29 cellular contexts compared by ENCODE assay signal in genomic region chr5:173881811-173882575, GRCh38. TPM values are rescaled to one million over a fixed set of nuclear protein-coding genes. Genes with fewer than 3 reads are reported as not detected.
DNase-seq lines count a peak whose midpoint lies in the region; ATAC-seq and TF ChIP-seq lines count a peak whose summit lies in the region.
"Had no signal": no experiment of that assay in that cellular context is flagged by ENCODE, and none has a peak within 500 bp of the region (broad histone marks: within the 10 kb centered on the region; RNA-seq: fewer than 3 reads in every experiment).

No MANE protein-coding gene starts in this region.

- H3F3A ChIP-seq in PC-3 (ENCODE audit: low read length, unreplicated experiment) = no peaks in the 10 kb centered on the region

- H3K4me1 ChIP-seq in PC-3 (ENCODE audit: insufficient read depth, low read length) (peaks cover 22% of the 10 kb centered on the region), mammary epithelial cell (ENCODE audit: insufficient read depth, low read length) (peaks cover 27% of the 10 kb centered on the region)
- H3K4me1 ChIP-seq: ascending aorta had no signal

- no peak overlapping the region for H2AFZ ChIP-seq in PC-3 (ENCODE audit: low read length)
- H2AFZ ChIP-seq in mammary epithelial cell (ENCODE audit: low read depth, low read length) = no peak overlapping the region

- H3K36me3 ChIP-seq in PC-3 (ENCODE audit: low read depth, low read length) = no peaks in the 10 kb centered on the region
- H3K36me3 ChIP-seq in mammary epithelial cell (ENCODE audit: insufficient read depth, low read length) = no peaks in the 10 kb centered on the region
- H3K36me3 ChIP-seq: ascending aorta, left ventricle myocardium inferior, spleen had no signal

- no peak overlapping the region for H3K4me3 Mint-ChIP-seq in stimulated activated effector memory CD8-positive, alpha-beta T cell treated with anti-CD3 and anti-CD28 coated beads, Interleukin-12 subunit alpha, Interleukin-12 subunit beta, amount 100 ng/mL, for 72 hours
- H3K4me3 Mint-ChIP-seq: activated CD8-positive, alpha-beta T cell treated with anti-CD3 and anti-CD28 coated beads for 36 hours; activated naive CD8-positive, alpha-beta T cell; mesothelial cell of epicardium; naive thymus-derived CD4-positive, alpha-beta T cell; T-helper 1 cell treated with Interleukin-12 subunit alpha and Interleukin-12 subunit beta and Interleukin-4 antibody, amounts not matched to agents 30 μg/mL and 1 μg/mL, for 36 hours had no signal

- H3K9me2 ChIP-seq in PC-3 (replicated peaks; ENCODE audit: low read length) = no peaks in the 10 kb centered on the region

- ATAC-seq in PC-3 = peak; percentile 52
- no peak for ATAC-seq in stimulated activated effector memory CD8-positive, alpha-beta T cell treated with anti-CD3 and anti-CD28 coated beads, Interleukin-12 subunit alpha, Interleukin-12 subunit beta, amount 100 ng/mL, for 72 hours
- ATAC-seq: activated CD8-positive, alpha-beta T cell treated with anti-CD3 and anti-CD28 coated beads for 36 hours; GM12878; naive thymus-derived CD4-positive, alpha-beta T cell; Panc1 had no signal

- H3K27ac ChIP-seq in PC-3 (ENCODE audit: low read length) = peak overlapping the region; percentile 68
- no peak overlapping the region for H3K27ac ChIP-seq in mammary epithelial cell (ENCODE audit: insufficient read depth, low read depth, low read length)
- H3K27ac ChIP-seq: ascending aorta, HL-60, left ventricle myocardium inferior had no signal

- H3K4me2 ChIP-seq in PC-3 (ENCODE audit: low read length) (peak overlapping the region; percentile 63), mammary epithelial cell (ENCODE audit: insufficient read depth, low read depth, low read length) (peak overlapping the region; percentile 8)

- intact Hi-C loops in PC-3 (cut with micrococcal nuclease) = no loop called here
- intact Hi-C loops in mammary epithelial cell (cut with micrococcal nuclease) = no loop called here

- no peaks in the 10 kb centered on the region for H3K27me3 ChIP-seq in PC-3 (ENCODE audit: low read length)
- H3K27me3 ChIP-seq in mammary epithelial cell (ENCODE audit: insufficient read depth, low read length) = no peaks in the 10 kb centered on the region
- H3K27me3 ChIP-seq: ascending aorta, spleen had no signal

- POLR2A ChIA-PET in PC-3 (lab: Charles Lee; ENCODE audit: unreplicated experiment) = interaction anchor here (0.6 kb wide), 1 partner anchor 26 kb away, joined by 3 read pairs; no protein-coding TSS in a partner anchor

- H4K20me1 ChIP-seq in PC-3 (ENCODE audit: low read length) = no peaks in the 10 kb centered on the region
- H4K20me1 ChIP-seq in mammary epithelial cell (ENCODE audit: insufficient read depth, low read length) = no peaks in the 10 kb centered on the region

- CTCF ChIA-PET in PC-3 (lab: Charles Lee) (no interaction called here), mammary epithelial cell (lab: Charles Lee; ENCODE audit: low non-redundant PET) (no interaction called here)

- BruUV-seq in PC-3 (replicated peaks; lab: Mats Ljungman, UMichigan) (no TSS peak), mammary epithelial cell (replicated peaks; lab: Mats Ljungman, UMichigan) (no TSS peak)

- peak overlapping the region; percentile 7 for H3K27ac Mint-ChIP-seq in stimulated activated effector memory CD8-positive, alpha-beta T cell treated with anti-CD3 and anti-CD28 coated beads, Interleukin-12 subunit alpha, Interleukin-12 subunit beta, amount 100 ng/mL, for 72 hours
- H3K27ac Mint-ChIP-seq: activated CD8-positive, alpha-beta T cell treated with anti-CD3 and anti-CD28 coated beads for 36 hours; activated naive CD8-positive, alpha-beta T cell; mesothelial cell of epicardium; T-helper 1 cell treated with Interleukin-12 subunit alpha and Interleukin-12 subunit beta and Interleukin-4 antibody, amounts not matched to agents 30 μg/mL and 1 μg/mL, for 36 hours had no signal

- H3K4me3 ChIP-seq in PC-3 (ENCODE audit: low read length) (0 out of 2 replicates have a peak overlapping the region, but pooled peaks have one; percentile 18), mammary epithelial cell (replicated peaks in 1 of 3; ENCODE audit: insufficient read depth in 1 of 3, low read depth in 2 of 3, low read length in 3 of 3) (no peak overlapping the region)
- H3K4me3 ChIP-seq: ascending aorta, GM12878, left ventricle myocardium inferior, spleen had no signal

- H3K9me3 ChIP-seq in PC-3 (ENCODE audit: low read length) (no peaks in the 10 kb centered on the region; the same call in 1 of the 2 replicates), mammary epithelial cell (replicated peaks; ENCODE audit: insufficient read depth, low read length) (peaks cover 3% of the 10 kb centered on the region)
- H3K9me3 ChIP-seq: ascending aorta, left ventricle myocardium inferior had no signal

- in situ Hi-C loops in mammary epithelial cell (cut with MboI; ENCODE audit: low sequenced_read_pairs in 2 of 2) = no loop called here

- WGBS in mammary epithelial cell (ENCODE audit: low coverage, missing lambda C conversion rate) = 76% methylated on average over 6 of the region's 6 CpGs

- dilution Hi-C loops in mammary epithelial cell (cut with HindIII; ENCODE audit: low sequenced_read_pairs) = no loop called here

- H3K79me2 ChIP-seq in PC-3 (ENCODE audit: low read length) (no peaks in the 10 kb centered on the region), mammary epithelial cell (ENCODE audit: insufficient read depth, low read length) (no peaks in the 10 kb centered on the region)

- peaks cover 26% of the 10 kb centered on the region for H3K4me1 Mint-ChIP-seq in stimulated activated effector memory CD8-positive, alpha-beta T cell treated with anti-CD3 and anti-CD28 coated beads, Interleukin-12 subunit alpha, Interleukin-12 subunit beta, amount 100 ng/mL, for 72 hours

- H3K36me3 Mint-ChIP-seq in stimulated activated effector memory CD8-positive, alpha-beta T cell treated with anti-CD3 and anti-CD28 coated beads, Interleukin-12 subunit alpha, Interleukin-12 subunit beta, amount 100 ng/mL, for 72 hours = no peaks in the 10 kb centered on the region
- H3K36me3 Mint-ChIP-seq: mesothelial cell of epicardium had no signal

- TF ChIP-seq CTCF in PC-3 (conservative IDR thresholded peaks at IDR 0.05; ENCODE audit: low read depth, low read length) (no peak), mammary epithelial cell (conservative IDR thresholded peaks at IDR 0.05 in 1 of 2, IDR thresholded peaks at IDR 0.05 in 1 of 2; ENCODE audit: extremely low read depth in 1 of 2, insufficient read depth in 1 of 2, low read depth in 1 of 2, low read length in 2 of 2) (no peak)

- H3K9ac ChIP-seq in PC-3 (ENCODE audit: low read length) (no peak overlapping the region; the same call in 1 of the 2 replicates), mammary epithelial cell (ENCODE audit: insufficient read depth, low read length) (no peak overlapping the region)

- peak; percentile 26 for DNase-seq in H4 (ENCODE audit: low spot score)
- DNase-seq in PC-3 = peak; percentile 88
- peak; percentile 56 for DNase-seq in mammary epithelial cell
- DNase-seq in stimulated activated effector memory CD8-positive, alpha-beta T cell treated with anti-CD3 and anti-CD28 coated beads, Interleukin-12 subunit alpha, Interleukin-12 subunit beta, amount 100 ng/mL, for 72 hours (ENCODE audit: low spot score in 2 of 2) = no peak
- no peak for DNase-seq in ecto neural progenitor cell (ENCODE audit: low spot score)
- DNase-seq in mesenteric fat pad (ENCODE audit: low spot score) = no peak
- no peak for DNase-seq in NCI-H82 treated with DMSO at 0.1 percent for 48 hours (lab: John Stamatoyannopoulos, UW; ENCODE audit: unreplicated experiment)
- DNase-seq in HuH-7.5 (ENCODE audit: low spot score) = no peak
- DNase-seq: activated CD4-positive, CD25-positive, alpha-beta regulatory T cell treated with anti-CD3 and anti-CD28 coated beads, Interleukin-2, amount 50 U/mL, for 72 hours; activated CD8-positive, alpha-beta T cell treated with anti-CD3 and anti-CD28 coated beads for 36 hours; activated effector memory CD4-positive, alpha-beta T cell treated with Interleukin-2 at 50 U/mL for 16 hours; C1 segment of cervical spinal cord; central memory CD4-positive, alpha-beta T cell; DND-41; left ventricle myocardium inferior; naive thymus-derived CD4-positive, alpha-beta T cell; NCI-H1048; NCI-H187; NCI-H524 treated with DMSO at 0.1 percent for 48 hours; spleen; stimulated activated CD4-positive, alpha-beta T cell treated with anti-CD3 and anti-CD28 coated beads, Interleukin-2, amount 100 ng/mL, for 48 hours; substantia nigra had no signal

- peaks cover 6% of the 10 kb centered on the region for H3K9me3 Mint-ChIP-seq in stimulated activated effector memory CD8-positive, alpha-beta T cell treated with anti-CD3 and anti-CD28 coated beads, Interleukin-12 subunit alpha, Interleukin-12 subunit beta, amount 100 ng/mL, for 72 hours
- H3K9me3 Mint-ChIP-seq: mesothelial cell of epicardium had no signal

RNA-seq across cellular contexts. Expression of gene CPEB4, which starts 6.2 kb away (rescaled TPM):
- 5.6 and 6.2 TPM in 2 replicates for total RNA-seq in H4 (2014; rRNA removed; shearing (Covaris generic))
- total RNA-seq in PC-3 (2014; rRNA removed) = 26.2 and 37.0 TPM in 2 replicates
- 10 to 100 TPM; 29.1 to 44.5 TPM for total RNA-seq in mammary epithelial cell
- polyA plus RNA-seq in mammary epithelial cell = 12.0 TPM
- 9.6 TPM for polyA minus RNA-seq in mammary epithelial cell
- total RNA-seq in mesenteric fat pad = 60.2 TPM

Comparison
In these comparisons a context has a peak if more than half of its experiments do, and no peak if none do; other contexts are left out.
1. DNase-seq: peak in H4 (single experiment), PC-3 (single experiment) and mammary epithelial cell (single experiment); none in stimulated activated effector memory CD8-positive, alpha-beta T cell treated with anti-CD3 and anti-CD28 coated beads, Interleukin-12 subunit alpha, Interleukin-12 subunit beta, amount 100 ng/mL, for 72 hours (0 of 2), ecto neural progenitor cell (single experiment), mesenteric fat pad (single experiment), NCI-H82 treated with DMSO at 0.1 percent for 48 hours (single experiment) and HuH-7.5 (single experiment).